In the genomic region with DNA sequence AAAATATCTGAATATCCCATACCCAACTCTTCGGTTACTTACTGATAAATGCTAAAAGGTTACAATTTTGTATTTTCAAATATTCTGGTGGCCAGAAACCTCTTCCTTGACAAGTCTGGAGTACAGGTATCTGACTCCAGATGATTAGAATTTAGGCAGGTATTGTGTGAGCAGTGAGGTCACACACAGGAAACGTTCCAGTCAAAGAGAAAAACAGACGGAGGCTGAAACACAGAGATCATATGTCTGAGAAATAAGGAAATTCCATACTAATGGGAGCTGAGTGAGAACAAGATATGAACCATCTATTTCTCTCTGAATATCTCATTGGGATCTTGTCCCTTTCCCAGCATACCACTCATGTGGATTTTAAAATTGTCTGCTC, we compare ENCODE assay signal across 34 cellular contexts.
"Had no signal": no experiment of that assay in that cellular context is flagged by ENCODE, and none has a peak within 500 bp of the region (broad histone marks: within the 10 kb centered on the region; RNA-seq: fewer than 3 reads in every experiment).

No MANE protein-coding gene starts in this region.

- H3K36me3 ChIP-seq: brain microvascular endothelial cell, esophagus muscularis mucosa, heart left ventricle, pancreas, prostate gland, sigmoid colon, thoracic aorta, uterus, WERI-Rb-1 had no signal

- H3K27ac ChIP-seq: brain microvascular endothelial cell, esophagus muscularis mucosa, foreskin keratinocyte, heart left ventricle, pancreas, prostate gland, sigmoid colon, thoracic aorta, uterus, WERI-Rb-1 had no signal

- H3K27me3 Mint-ChIP-seq: activated T-helper 17 cell treated with anti-CD3 and anti-CD28 coated beads, Interleukin-2, amount 50 U/mL, for 72 hours; dendritic cell treated with granulocyte-macrophage colony-stimulating factor and Interleukin-4, amounts not matched to agents 40 ng/mL and 50 ng/mL, for 4 days; stimulated activated naive CD8-positive, alpha-beta T cell treated with anti-CD3 and anti-CD28 coated beads, Interleukin-15, Interleukin-2, amounts not matched to agents 100 ng/mL and 50 ng/mL, for 24 hours had no signal

- H3K4me1 Mint-ChIP-seq: activated T-helper 17 cell treated with anti-CD3 and anti-CD28 coated beads, Interleukin-2, amount 50 U/mL, for 72 hours; neural crest cell had no signal

- H3K27ac Mint-ChIP-seq: activated T-helper 17 cell treated with anti-CD3 and anti-CD28 coated beads, Interleukin-2, amount 50 U/mL, for 72 hours; dendritic cell treated with granulocyte-macrophage colony-stimulating factor and Interleukin-4, amounts not matched to agents 40 ng/mL and 50 ng/mL, for 4 days; stimulated activated naive CD8-positive, alpha-beta T cell treated with anti-CD3 and anti-CD28 coated beads, Interleukin-15, Interleukin-2, amounts not matched to agents 100 ng/mL and 50 ng/mL, for 24 hours; T-helper 17 cell had no signal

- H3K9me3 ChIP-seq: esophagus muscularis mucosa, heart left ventricle, pancreas, prostate gland, sigmoid colon, thoracic aorta, uterus had no signal

- H3K9me3 Mint-ChIP-seq: activated T-cell treated with anti-CD3 and anti-CD28 coated beads, Interleukin-2, amount 50 U/mL, for 4 hours; activated T-helper 17 cell treated with anti-CD3 and anti-CD28 coated beads, Interleukin-2, amount 50 U/mL, for 72 hours; dendritic cell treated with granulocyte-macrophage colony-stimulating factor and Interleukin-4, amounts not matched to agents 40 ng/mL and 50 ng/mL, for 4 days; neural crest cell; stimulated activated effector memory CD8-positive, alpha-beta T cell treated with anti-CD3 and anti-CD28 coated beads, Interleukin-12 subunit alpha, Interleukin-12 subunit beta, amount 100 ng/mL, for 72 hours; stimulated activated naive CD8-positive, alpha-beta T cell treated with anti-CD3 and anti-CD28 coated beads, Interleukin-15, Interleukin-2, amounts not matched to agents 100 ng/mL and 50 ng/mL, for 24 hours; type B pancreatic cell had no signal

- H3K36me3 Mint-ChIP-seq: stimulated activated effector memory CD8-positive, alpha-beta T cell treated with anti-CD3 and anti-CD28 coated beads, Interleukin-12 subunit alpha, Interleukin-12 subunit beta, amount 100 ng/mL, for 72 hours; type B pancreatic cell had no signal

- ATAC-seq: activated CD4-positive, CD25-positive, alpha-beta regulatory T cell treated with anti-CD3 and anti-CD28 coated beads, Interleukin-2, amount 50 U/mL, for 24 hours; activated T-cell treated with anti-CD3 and anti-CD28 coated beads, Interleukin-2, amount 50 U/mL, for 4 hours; activated T-helper 17 cell treated with anti-CD3 and anti-CD28 coated beads, Interleukin-2, amount 50 U/mL, for 72 hours; foreskin keratinocyte; heart left ventricle; left cardiac atrium; left ventricle myocardium superior; pancreas; stimulated activated effector memory CD8-positive, alpha-beta T cell treated with anti-CD3 and anti-CD28 coated beads, Interleukin-12 subunit alpha, Interleukin-12 subunit beta, amount 100 ng/mL, for 72 hours; T-helper 17 cell had no signal

- DNase-seq: activated CD4-positive, alpha-beta T cell treated with anti-CD3 and anti-CD28 coated beads for 48 hours; activated CD4-positive, alpha-beta T cell treated with anti-CD3 and anti-CD28 coated beads, Interleukin-2, amount 50 U/mL, for 48 hours; activated CD8-positive, alpha-beta memory T cell treated with anti-CD3 and anti-CD28 coated beads, Interleukin-2, amount 50 U/mL, for 4 hours; activated gamma-delta T cell treated with Interleukin-2 at 50 U/mL for 16 hours; activated naive CD4-positive, alpha-beta T cell treated with anti-CD3 and anti-CD28 coated beads, Interleukin-2, amount 50 U/mL, for 16 hours; activated T-cell treated with anti-CD3 and anti-CD28 coated beads, Interleukin-2, amount 50 U/mL, for 4 hours; amniotic stem cell; brain microvascular endothelial cell; caudate nucleus; foreskin keratinocyte; heart left ventricle; hypothalamus; left cardiac atrium; left ventricle myocardium superior; nucleus accumbens; pancreas; retina; sigmoid colon; small intestine; stimulated activated CD4-positive, alpha-beta T cell treated with anti-CD3 and anti-CD28 coated beads, Interleukin-4, amount 100 ng/mL, for 24 hours; T-helper 17 cell; T1000; uterus; WERI-Rb-1 had no signal

- H3K4me1 ChIP-seq: esophagus muscularis mucosa, foreskin keratinocyte, heart left ventricle, pancreas, prostate gland, sigmoid colon, uterus had no signal

- H3K4me3 Mint-ChIP-seq: activated T-cell treated with anti-CD3 and anti-CD28 coated beads, Interleukin-2, amount 50 U/mL, for 4 hours; activated T-helper 17 cell treated with anti-CD3 and anti-CD28 coated beads, Interleukin-2, amount 50 U/mL, for 72 hours; dendritic cell treated with granulocyte-macrophage colony-stimulating factor and Interleukin-4, amounts not matched to agents 40 ng/mL and 50 ng/mL, for 4 days; neural crest cell; stimulated activated effector memory CD8-positive, alpha-beta T cell treated with anti-CD3 and anti-CD28 coated beads, Interleukin-12 subunit alpha, Interleukin-12 subunit beta, amount 100 ng/mL, for 72 hours; stimulated activated naive CD8-positive, alpha-beta T cell treated with anti-CD3 and anti-CD28 coated beads, Interleukin-15, Interleukin-2, amounts not matched to agents 100 ng/mL and 50 ng/mL, for 24 hours; T-helper 17 cell; type B pancreatic cell had no signal

- H3K4me3 ChIP-seq: esophagus muscularis mucosa, heart left ventricle, pancreas, prostate gland, sigmoid colon, thoracic aorta, uterus had no signal
